Comparison of ENCODE assay signal across 9 cellular contexts in genomic region chr2:106886916-106887758, GRCh38. TPM values are rescaled to one million over a fixed set of nuclear protein-coding genes. Genes with fewer than 3 reads are reported as not detected.
DNase-seq lines count a peak whose midpoint lies in the region; ATAC-seq and TF ChIP-seq lines count a peak whose summit lies in the region.
"Had no signal": no experiment of that assay in that cellular context is flagged by ENCODE, and none has a peak within 500 bp of the region (broad histone marks: within the 10 kb centered on the region; RNA-seq: fewer than 3 reads in every experiment).

No MANE protein-coding gene starts in this region.

- no peak overlapping the region for H3K27ac ChIP-seq in lung (ENCODE audit: low read depth in 1 of 2, low read length in 1 of 2)
- H3K27ac ChIP-seq in vagina, result no peak overlapping the region

- WGBS in lung, 2 donors, result 2% methylated on average over 69 to 71 of the region's 71 CpGs

- no peak for TF ChIP-seq POLR2A in vagina (IDR thresholded peaks at IDR 0.05)

- DNase-seq in activated gamma-delta T cell (lab: John Stamatoyannopoulos, UW), result peak; percentile 7
- DNase-seq in activated gamma-delta T cell treated with Interleukin-2 at 50 U/mL for 16 hours, result no peak
- peak; percentile 31 for DNase-seq in choroid plexus epithelial cell (ENCODE audit: low read depth)
- DNase-seq in lung (ENCODE audit: low spot score), result peak; percentile 38
- DNase-seq in vagina (ENCODE audit: extremely low spot score in 2 of 2), result no peak
- DNase-seq: DND-41 had no signal

- H3K36me3 Mint-ChIP-seq in activated T-helper 17 cell treated with anti-CD3 and anti-CD28 coated beads, Interleukin-2, amount 50 U/mL, for 72 hours (ENCODE audit: low read depth), result no peaks in the 10 kb centered on the region

- peaks cover 24% of the 10 kb centered on the region for H3K27me3 Mint-ChIP-seq in activated T-helper 17 cell treated with anti-CD3 and anti-CD28 coated beads, Interleukin-2, amount 50 U/mL, for 72 hours

- H3K4me1 Mint-ChIP-seq in activated T-helper 17 cell treated with anti-CD3 and anti-CD28 coated beads, Interleukin-2, amount 50 U/mL, for 72 hours, result no peaks in the 10 kb centered on the region

- H3K4me3 ChIP-seq in choroid plexus epithelial cell (ENCODE audit: low read depth, low read length), result peak overlapping the region; percentile 56
- peak overlapping the region; percentile 5 for H3K4me3 ChIP-seq in lung
- H3K4me3 ChIP-seq in vagina, result peak overlapping the region; percentile 50

- no peak overlapping the region for H3K27ac Mint-ChIP-seq in activated T-helper 17 cell treated with anti-CD3 and anti-CD28 coated beads, Interleukin-2, amount 50 U/mL, for 72 hours

- ATAC-seq in lung (ENCODE audit: insufficient read depth, low FRiP score), result peak; percentile 27
- no peak for ATAC-seq in activated T-helper 17 cell treated with anti-CD3 and anti-CD28 coated beads, Interleukin-2, amount 50 U/mL, for 72 hours (replicated peaks)
- no peak for ATAC-seq in HG02588 (IDR thresholded peaks at IDR 0.05; ENCODE audit: unreplicated experiment)
- no peak for ATAC-seq in HG03196 (IDR thresholded peaks at IDR 0.05; ENCODE audit: unreplicated experiment)

- no peaks in the 10 kb centered on the region for H3K9me3 ChIP-seq in lung (ENCODE audit: control insufficient read depth in 2 of 2, insufficient read depth in 1 of 2, low read length in 1 of 2)
- H3K9me3 ChIP-seq in vagina, result no peaks in the 10 kb centered on the region

- intact Hi-C loops in vagina (cut with DNase I), result no loop called here

- no peak for TF ChIP-seq CTCF in choroid plexus epithelial cell (conservative IDR thresholded peaks at IDR 0.05; ENCODE audit: low read depth, low read length)
- no peak for TF ChIP-seq CTCF in lung (IDR thresholded peaks at IDR 0.05; ENCODE audit: control extremely low read depth, extremely low read depth)
- no peak for TF ChIP-seq CTCF in vagina (IDR thresholded peaks at IDR 0.05)

- no peaks in the 10 kb centered on the region for H3K9me3 Mint-ChIP-seq in activated T-helper 17 cell treated with anti-CD3 and anti-CD28 coated beads, Interleukin-2, amount 50 U/mL, for 72 hours

- no peak overlapping the region for H3K4me3 Mint-ChIP-seq in activated T-helper 17 cell treated with anti-CD3 and anti-CD28 coated beads, Interleukin-2, amount 50 U/mL, for 72 hours

- peaks cover 20% of the 10 kb centered on the region for H3K27me3 ChIP-seq in lung (ENCODE audit: control insufficient read depth, insufficient read depth)
- no peaks in the 10 kb centered on the region for H3K27me3 ChIP-seq in vagina

- H3K36me3 ChIP-seq in lung (ENCODE audit: control insufficient read depth in 2 of 2, insufficient read depth in 2 of 2, low read length in 2 of 2), result no peaks in the 10 kb centered on the region
- H3K36me3 ChIP-seq in vagina, result no peaks in the 10 kb centered on the region

- H3K4me1 ChIP-seq in lung (ENCODE audit: control insufficient read depth in 2 of 2, insufficient read depth in 2 of 2, low read length in 2 of 2), result peaks cover 0 to 9% of the 10 kb centered on the region in 2 donors
- peaks cover 10% of the 10 kb centered on the region for H3K4me1 ChIP-seq in vagina

RNA-seq across cellular contexts. Expression of gene ST6GAL2, which starts 1.2 kb away (rescaled TPM):
- total RNA-seq in lung, result 1 to 10 TPM in 1 of 2 donors, under 1 TPM in 1; 0.95 to 4.0 TPM
- polyA plus RNA-seq in lung, result under 1 TPM; 0.02 to 0.16 TPM
- total RNA-seq in vagina, result 2.9 TPM
- not detected for total RNA-seq in activated T-helper 17 cell treated with anti-CD3 and anti-CD28 coated beads, Interleukin-2, amount 50 U/mL, for 72 hours

Comparison
In these comparisons a context has a peak if more than half of its experiments do, and no peak if none do; other contexts are left out.
1. DNase-seq: peak in activated gamma-delta T cell (single experiment), choroid plexus epithelial cell (single experiment) and lung (single experiment); none in activated gamma-delta T cell treated with Interleukin-2 at 50 U/mL for 16 hours (single experiment) and vagina (0 of 2).
2. H3K4me3 ChIP-seq: peak in every context shown above with its lines; median percentile 56 in choroid plexus epithelial cell; 50 in vagina; 5 in lung.